ENCODE assay signal across 1 cellular context in the genomic region with DNA sequence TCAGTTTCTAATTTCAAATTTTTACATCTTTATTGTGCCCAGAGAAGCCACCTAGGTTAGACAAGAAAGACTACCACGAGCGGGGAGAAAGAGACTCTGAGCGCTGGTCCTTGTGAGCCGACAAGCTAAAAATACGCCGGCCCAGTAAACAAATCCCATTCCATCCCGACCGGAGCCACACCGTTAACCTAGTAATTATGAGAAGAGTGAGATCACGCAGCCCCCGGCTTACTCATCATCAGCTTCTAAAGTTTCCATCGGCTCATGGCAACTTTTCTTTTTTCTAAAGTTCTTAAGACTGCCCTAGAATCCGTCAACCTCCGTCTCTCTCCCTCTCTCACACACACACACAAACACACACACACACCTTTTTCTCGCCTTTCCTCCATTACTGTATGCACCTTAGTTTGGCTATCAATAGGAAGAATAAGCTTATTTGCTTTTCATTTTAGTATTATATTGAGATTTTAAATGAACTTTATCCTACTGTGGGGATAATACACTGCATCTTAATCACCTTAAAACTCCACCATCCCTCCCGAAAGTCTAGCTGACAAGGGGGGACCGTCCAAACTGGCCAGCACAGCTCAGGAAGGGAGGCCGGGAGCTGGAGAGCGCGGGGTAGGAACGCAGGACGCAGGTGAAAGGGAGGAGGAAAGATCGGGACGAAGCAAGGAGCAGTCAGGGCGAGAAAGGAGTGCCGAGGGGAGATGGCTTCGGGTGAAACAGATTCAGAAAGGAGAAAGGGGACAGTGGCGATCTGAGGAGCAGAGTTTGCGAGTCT.
A peak's percentile ranks its signal among the peaks of the same experiment; 100 is the strongest.
TF ChIP-seq lines count a peak whose summit lies in the region.

No MANE protein-coding gene starts in this region.

TF ChIP-seq in HEK293, 187 proteins besides CTCF, POLR2A, EP300 and RAD21 (continued from another document):
- TF ChIP-seq, protein P1, sequence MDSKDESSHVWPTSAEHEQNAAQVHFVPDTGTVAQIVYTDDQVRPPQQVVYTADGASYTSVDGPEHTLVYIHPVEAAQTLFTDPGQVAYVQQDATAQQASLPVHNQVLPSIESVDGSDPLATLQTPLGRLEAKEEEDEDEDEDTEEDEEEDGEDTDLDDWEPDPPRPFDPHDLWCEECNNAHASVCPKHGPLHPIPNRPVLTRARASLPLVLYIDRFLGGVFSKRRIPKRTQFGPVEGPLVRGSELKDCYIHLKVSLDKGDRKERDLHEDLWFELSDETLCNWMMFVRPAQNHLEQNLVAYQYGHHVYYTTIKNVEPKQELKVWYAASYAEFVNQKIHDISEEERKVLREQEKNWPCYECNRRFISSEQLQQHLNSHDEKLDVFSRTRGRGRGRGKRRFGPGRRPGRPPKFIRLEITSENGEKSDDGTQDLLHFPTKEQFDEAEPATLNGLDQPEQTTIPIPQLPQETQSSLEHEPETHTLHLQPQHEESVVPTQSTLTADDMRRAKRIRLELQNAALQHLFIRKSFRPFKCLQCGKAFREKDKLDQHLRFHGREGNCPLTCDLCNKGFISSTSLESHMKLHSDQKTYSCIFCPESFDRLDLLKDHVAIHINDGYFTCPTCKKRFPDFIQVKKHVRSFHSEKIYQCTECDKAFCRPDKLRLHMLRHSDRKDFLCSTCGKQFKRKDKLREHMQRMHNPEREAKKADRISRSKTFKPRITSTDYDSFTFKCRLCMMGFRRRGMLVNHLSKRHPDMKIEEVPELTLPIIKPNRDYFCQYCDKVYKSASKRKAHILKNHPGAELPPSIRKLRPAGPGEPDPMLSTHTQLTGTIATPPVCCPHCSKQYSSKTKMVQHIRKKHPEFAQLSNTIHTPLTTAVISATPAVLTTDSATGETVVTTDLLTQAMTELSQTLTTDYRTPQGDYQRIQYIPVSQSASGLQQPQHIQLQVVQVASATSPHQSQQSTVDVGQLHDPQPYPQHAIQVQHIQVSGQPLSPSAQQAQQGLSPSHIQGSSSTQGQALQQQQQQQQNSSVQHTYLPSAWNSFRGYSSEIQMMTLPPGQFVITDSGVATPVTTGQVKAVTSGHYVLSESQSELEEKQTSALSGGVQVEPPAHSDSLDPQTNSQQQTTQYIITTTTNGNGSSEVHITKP (tag by site-specific recombination; IDR thresholded peaks at IDR 0.05) = peak; percentile 9; the same call in 1 of the 2 replicates
- TF ChIP-seq ZNF16 (tag by site-specific recombination; IDR thresholded peaks at IDR 0.05; ENCODE audit: low read depth) (no peak), ZNF670 (tag by site-specific recombination; IDR thresholded peaks at IDR 0.05; ENCODE audit: low read depth) (no peak), ZNF830 (tag by site-specific recombination; IDR thresholded peaks at IDR 0.05; ENCODE audit: low read depth) (no peak), OVOL3 (tag by site-specific recombination; IDR thresholded peaks at IDR 0.05) (peak; percentile 88), ZNF121 (tag by site-specific recombination; IDR thresholded peaks at IDR 0.05) (no peak), ZNF335 (tag by site-specific recombination; conservative IDR thresholded peaks at IDR 0.05) (peak; percentile 50), ZNF138 (tag by site-specific recombination; IDR thresholded peaks at IDR 0.05; ENCODE audit: borderline replicate concordance) (no peak), IKZF3 (tag by site-specific recombination; IDR thresholded peaks at IDR 0.05) (peak; percentile 88)
- TF ChIP-seq, protein P2, sequence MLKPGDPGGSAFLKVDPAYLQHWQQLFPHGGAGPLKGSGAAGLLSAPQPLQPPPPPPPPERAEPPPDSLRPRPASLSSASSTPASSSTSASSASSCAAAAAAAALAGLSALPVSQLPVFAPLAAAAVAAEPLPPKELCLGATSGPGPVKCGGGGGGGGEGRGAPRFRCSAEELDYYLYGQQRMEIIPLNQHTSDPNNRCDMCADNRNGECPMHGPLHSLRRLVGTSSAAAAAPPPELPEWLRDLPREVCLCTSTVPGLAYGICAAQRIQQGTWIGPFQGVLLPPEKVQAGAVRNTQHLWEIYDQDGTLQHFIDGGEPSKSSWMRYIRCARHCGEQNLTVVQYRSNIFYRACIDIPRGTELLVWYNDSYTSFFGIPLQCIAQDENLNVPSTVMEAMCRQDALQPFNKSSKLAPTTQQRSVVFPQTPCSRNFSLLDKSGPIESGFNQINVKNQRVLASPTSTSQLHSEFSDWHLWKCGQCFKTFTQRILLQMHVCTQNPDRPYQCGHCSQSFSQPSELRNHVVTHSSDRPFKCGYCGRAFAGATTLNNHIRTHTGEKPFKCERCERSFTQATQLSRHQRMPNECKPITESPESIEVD (tag by site-specific recombination; IDR thresholded peaks at IDR 0.05) = peak; percentile 9; the same call in 1 of the 2 replicates
- TF ChIP-seq, protein P3, sequence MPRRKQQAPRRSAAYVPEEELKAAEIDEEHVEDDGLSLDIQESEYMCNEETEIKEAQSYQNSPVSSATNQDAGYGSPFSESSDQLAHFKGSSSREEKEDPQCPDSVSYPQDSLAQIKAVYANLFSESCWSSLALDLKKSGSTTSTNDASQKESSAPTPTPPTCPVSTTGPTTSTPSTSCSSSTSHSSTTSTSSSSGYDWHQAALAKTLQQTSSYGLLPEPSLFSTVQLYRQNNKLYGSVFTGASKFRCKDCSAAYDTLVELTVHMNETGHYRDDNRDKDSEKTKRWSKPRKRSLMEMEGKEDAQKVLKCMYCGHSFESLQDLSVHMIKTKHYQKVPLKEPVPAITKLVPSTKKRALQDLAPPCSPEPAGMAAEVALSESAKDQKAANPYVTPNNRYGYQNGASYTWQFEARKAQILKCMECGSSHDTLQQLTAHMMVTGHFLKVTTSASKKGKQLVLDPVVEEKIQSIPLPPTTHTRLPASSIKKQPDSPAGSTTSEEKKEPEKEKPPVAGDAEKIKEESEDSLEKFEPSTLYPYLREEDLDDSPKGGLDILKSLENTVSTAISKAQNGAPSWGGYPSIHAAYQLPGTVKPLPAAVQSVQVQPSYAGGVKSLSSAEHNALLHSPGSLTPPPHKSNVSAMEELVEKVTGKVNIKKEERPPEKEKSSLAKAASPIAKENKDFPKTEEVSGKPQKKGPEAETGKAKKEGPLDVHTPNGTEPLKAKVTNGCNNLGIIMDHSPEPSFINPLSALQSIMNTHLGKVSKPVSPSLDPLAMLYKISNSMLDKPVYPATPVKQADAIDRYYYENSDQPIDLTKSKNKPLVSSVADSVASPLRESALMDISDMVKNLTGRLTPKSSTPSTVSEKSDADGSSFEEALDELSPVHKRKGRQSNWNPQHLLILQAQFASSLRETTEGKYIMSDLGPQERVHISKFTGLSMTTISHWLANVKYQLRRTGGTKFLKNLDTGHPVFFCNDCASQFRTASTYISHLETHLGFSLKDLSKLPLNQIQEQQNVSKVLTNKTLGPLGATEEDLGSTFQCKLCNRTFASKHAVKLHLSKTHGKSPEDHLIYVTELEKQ (tag by site-specific recombination; IDR thresholded peaks at IDR 0.05; ENCODE audit: borderline replicate concordance) = no peak
- TF ChIP-seq, protein P4, sequence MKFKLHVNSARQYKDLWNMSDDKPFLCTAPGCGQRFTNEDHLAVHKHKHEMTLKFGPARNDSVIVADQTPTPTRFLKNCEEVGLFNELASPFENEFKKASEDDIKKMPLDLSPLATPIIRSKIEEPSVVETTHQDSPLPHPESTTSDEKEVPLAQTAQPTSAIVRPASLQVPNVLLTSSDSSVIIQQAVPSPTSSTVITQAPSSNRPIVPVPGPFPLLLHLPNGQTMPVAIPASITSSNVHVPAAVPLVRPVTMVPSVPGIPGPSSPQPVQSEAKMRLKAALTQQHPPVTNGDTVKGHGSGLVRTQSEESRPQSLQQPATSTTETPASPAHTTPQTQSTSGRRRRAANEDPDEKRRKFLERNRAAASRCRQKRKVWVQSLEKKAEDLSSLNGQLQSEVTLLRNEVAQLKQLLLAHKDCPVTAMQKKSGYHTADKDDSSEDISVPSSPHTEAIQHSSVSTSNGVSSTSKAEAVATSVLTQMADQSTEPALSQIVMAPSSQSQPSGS (tag by site-specific recombination; IDR thresholded peaks at IDR 0.05; ENCODE audit: low read depth) = no peak
- TF ChIP-seq, protein P5, sequence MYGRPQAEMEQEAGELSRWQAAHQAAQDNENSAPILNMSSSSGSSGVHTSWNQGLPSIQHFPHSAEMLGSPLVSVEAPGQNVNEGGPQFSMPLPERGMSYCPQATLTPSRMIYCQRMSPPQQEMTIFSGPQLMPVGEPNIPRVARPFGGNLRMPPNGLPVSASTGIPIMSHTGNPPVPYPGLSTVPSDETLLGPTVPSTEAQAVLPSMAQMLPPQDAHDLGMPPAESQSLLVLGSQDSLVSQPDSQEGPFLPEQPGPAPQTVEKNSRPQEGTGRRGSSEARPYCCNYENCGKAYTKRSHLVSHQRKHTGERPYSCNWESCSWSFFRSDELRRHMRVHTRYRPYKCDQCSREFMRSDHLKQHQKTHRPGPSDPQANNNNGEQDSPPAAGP (tag by site-specific recombination; IDR thresholded peaks at IDR 0.05) = 0 out of 2 replicates have a peak, but pooled peaks have one; percentile 19
